Comparison of ENCODE assay signal across 1 cellular context in the genomic region with DNA sequence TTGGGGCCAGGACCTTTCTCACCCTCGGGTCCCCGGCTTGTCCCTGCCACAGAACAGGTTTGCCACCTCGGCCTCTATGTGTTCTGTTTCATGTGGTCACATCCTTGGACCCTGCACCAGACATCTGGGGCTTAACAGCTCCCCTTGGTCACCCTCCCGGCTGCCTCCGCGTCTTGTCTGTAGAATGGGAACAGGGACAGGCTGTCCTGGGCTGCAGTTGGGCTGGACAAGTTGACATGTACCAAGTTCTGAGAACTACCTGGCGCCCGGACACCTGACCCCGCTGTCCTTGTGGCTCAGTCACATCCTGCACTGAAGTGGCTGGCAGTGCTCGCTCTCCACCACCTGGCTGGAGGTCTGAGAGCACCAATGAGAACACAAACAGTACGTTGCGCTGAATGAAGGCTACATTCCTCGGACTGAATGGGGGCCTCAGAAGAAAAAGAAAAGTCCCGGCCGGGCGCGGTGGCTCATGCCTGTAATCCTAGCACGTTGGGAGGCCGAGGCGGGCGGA.
TF ChIP-seq lines count a peak whose summit lies in the region.

No MANE protein-coding gene starts in this region.

TF ChIP-seq in HepG2, 621 proteins besides CTCF, POLR2A, EP300 and RAD21 (continued from another document):
- TF ChIP-seq, protein P1, sequence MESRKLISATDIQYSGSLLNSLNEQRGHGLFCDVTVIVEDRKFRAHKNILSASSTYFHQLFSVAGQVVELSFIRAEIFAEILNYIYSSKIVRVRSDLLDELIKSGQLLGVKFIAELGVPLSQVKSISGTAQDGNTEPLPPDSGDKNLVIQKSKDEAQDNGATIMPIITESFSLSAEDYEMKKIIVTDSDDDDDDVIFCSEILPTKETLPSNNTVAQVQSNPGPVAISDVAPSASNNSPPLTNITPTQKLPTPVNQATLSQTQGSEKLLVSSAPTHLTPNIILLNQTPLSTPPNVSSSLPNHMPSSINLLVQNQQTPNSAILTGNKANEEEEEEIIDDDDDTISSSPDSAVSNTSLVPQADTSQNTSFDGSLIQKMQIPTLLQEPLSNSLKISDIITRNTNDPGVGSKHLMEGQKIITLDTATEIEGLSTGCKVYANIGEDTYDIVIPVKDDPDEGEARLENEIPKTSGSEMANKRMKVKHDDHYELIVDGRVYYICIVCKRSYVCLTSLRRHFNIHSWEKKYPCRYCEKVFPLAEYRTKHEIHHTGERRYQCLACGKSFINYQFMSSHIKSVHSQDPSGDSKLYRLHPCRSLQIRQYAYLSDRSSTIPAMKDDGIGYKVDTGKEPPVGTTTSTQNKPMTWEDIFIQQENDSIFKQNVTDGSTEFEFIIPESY (CRISPR knock-in tag; IDR thresholded peaks at IDR 0.05): 0 out of 2 replicates have a peak, but pooled peaks have one; percentile 29
- no peak for TF ChIP-seq POLR2AphosphoS5 (IDR thresholded peaks at IDR 0.05; ENCODE audit: low read depth, low read length)
- no peak for TF ChIP-seq ZNF17 (CRISPR knock-in tag; IDR thresholded peaks at IDR 0.05)
- no peak for TF ChIP-seq PCBP2 (optimal IDR thresholded peaks at IDR 0.05; ENCODE audit: low read depth, low read length, poor library complexity, severe bottlenecking)
- 0 out of 2 replicates have a peak, but pooled peaks have one; percentile 16 for TF ChIP-seq KDM2A (CRISPR knock-in tag; IDR thresholded peaks at IDR 0.05; ENCODE audit: borderline replicate concordance, low read depth)
- TF ChIP-seq XRCC5 (optimal IDR thresholded peaks at IDR 0.05; ENCODE audit: low read length): peak; percentile 30
- TF ChIP-seq ZSCAN21 (CRISPR knock-in tag; IDR thresholded peaks at IDR 0.05; ENCODE audit: borderline replicate concordance): 0 out of 2 replicates have a peak, but pooled peaks have one; percentile 17
- TF ChIP-seq, protein P2, sequence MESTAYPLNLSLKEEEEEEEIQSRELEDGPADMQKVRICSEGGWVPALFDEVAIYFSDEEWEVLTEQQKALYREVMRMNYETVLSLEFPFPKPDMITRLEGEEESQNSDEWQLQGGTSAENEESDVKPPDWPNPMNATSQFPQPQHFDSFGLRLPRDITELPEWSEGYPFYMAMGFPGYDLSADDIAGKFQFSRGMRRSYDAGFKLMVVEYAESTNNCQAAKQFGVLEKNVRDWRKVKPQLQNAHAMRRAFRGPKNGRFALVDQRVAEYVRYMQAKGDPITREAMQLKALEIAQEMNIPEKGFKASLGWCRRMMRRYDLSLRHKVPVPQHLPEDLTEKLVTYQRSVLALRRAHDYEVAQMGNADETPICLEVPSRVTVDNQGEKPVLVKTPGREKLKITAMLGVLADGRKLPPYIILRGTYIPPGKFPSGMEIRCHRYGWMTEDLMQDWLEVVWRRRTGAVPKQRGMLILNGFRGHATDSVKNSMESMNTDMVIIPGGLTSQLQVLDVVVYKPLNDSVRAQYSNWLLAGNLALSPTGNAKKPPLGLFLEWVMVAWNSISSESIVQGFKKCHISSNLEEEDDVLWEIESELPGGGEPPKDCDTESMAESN (CRISPR knock-in tag; conservative IDR thresholded peaks at IDR 0.05): 0 out of 2 replicates have a peak, but pooled peaks have one; percentile 25
- TF ChIP-seq ZNF230 (CRISPR knock-in tag; IDR thresholded peaks at IDR 0.05): 0 out of 2 replicates have a peak, but pooled peaks have one; percentile 59
- peak; percentile 27; the same call in 1 of the 2 replicates for TF ChIP-seq ZMYM2 (CRISPR knock-in tag; IDR thresholded peaks at IDR 0.05)
- TF ChIP-seq SAP130 (CRISPR knock-in tag; IDR thresholded peaks at IDR 0.05; ENCODE audit: low read depth): peak; percentile 51
- TF ChIP-seq NFYC (CRISPR knock-in tag; IDR thresholded peaks at IDR 0.05): 0 out of 2 replicates have a peak, but pooled peaks have one; percentile 7
- TF ChIP-seq ZFX (CRISPR knock-in tag; IDR thresholded peaks at IDR 0.05; ENCODE audit: low read depth): peak; percentile 12; the same call in 1 of the 2 replicates
- 0 out of 2 replicates have a peak, but pooled peaks have one; percentile 11 for TF ChIP-seq MED1 (CRISPR knock-in tag; IDR thresholded peaks at IDR 0.05)
- TF ChIP-seq LCORL (IDR thresholded peaks at IDR 0.05): no peak
- TF ChIP-seq LCORL (CRISPR knock-in tag; IDR thresholded peaks at IDR 0.05): peak; percentile 56; the same call in 1 of the 2 replicates
- TF ChIP-seq ZZZ3 (CRISPR knock-in tag; IDR thresholded peaks at IDR 0.05; ENCODE audit: borderline replicate concordance): no peak
- TF ChIP-seq AGO1 (IDR thresholded peaks at IDR 0.05; ENCODE audit: low read depth, low read length, poor library complexity, severe bottlenecking): peak; percentile 11
- TF ChIP-seq, protein P3, sequence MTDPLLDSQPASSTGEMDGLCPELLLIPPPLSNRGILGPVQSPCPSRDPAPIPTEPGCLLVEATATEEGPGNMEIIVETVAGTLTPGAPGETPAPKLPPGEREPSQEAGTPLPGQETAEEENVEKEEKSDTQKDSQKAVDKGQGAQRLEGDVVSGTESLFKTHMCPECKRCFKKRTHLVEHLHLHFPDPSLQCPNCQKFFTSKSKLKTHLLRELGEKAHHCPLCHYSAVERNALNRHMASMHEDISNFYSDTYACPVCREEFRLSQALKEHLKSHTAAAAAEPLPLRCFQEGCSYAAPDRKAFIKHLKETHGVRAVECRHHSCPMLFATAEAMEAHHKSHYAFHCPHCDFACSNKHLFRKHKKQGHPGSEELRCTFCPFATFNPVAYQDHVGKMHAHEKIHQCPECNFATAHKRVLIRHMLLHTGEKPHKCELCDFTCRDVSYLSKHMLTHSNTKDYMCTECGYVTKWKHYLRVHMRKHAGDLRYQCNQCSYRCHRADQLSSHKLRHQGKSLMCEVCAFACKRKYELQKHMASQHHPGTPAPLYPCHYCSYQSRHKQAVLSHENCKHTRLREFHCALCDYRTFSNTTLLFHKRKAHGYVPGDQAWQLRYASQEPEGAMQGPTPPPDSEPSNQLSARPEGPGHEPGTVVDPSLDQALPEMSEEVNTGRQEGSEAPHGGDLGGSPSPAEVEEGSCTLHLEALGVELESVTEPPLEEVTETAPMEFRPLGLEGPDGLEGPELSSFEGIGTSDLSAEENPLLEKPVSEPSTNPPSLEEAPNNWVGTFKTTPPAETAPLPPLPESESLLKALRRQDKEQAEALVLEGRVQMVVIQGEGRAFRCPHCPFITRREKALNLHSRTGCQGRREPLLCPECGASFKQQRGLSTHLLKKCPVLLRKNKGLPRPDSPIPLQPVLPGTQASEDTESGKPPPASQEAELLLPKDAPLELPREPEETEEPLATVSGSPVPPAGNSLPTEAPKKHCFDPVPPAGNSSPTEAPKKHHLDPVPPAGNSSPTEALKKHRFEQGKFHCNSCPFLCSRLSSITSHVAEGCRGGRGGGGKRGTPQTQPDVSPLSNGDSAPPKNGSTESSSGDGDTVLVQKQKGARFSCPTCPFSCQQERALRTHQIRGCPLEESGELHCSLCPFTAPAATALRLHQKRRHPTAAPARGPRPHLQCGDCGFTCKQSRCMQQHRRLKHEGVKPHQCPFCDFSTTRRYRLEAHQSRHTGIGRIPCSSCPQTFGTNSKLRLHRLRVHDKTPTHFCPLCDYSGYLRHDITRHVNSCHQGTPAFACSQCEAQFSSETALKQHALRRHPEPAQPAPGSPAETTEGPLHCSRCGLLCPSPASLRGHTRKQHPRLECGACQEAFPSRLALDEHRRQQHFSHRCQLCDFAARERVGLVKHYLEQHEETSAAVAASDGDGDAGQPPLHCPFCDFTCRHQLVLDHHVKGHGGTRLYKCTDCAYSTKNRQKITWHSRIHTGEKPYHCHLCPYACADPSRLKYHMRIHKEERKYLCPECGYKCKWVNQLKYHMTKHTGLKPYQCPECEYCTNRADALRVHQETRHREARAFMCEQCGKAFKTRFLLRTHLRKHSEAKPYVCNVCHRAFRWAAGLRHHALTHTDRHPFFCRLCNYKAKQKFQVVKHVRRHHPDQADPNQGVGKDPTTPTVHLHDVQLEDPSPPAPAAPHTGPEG (CRISPR knock-in tag; IDR thresholded peaks at IDR 0.05): 0 out of 2 replicates have a peak, but pooled peaks have one; percentile 21
- no peak for TF ChIP-seq SP2 (CRISPR knock-in tag; IDR thresholded peaks at IDR 0.05)
- 0 out of 2 replicates have a peak, but pooled peaks have one; percentile 7 for TF ChIP-seq FOXA3 (CRISPR knock-in tag; IDR thresholded peaks at IDR 0.05)
- TF ChIP-seq FOXO1 (CRISPR knock-in tag; IDR thresholded peaks at IDR 0.05): 0 out of 2 replicates have a peak, but pooled peaks have one; percentile 26
- TF ChIP-seq, protein P4, sequence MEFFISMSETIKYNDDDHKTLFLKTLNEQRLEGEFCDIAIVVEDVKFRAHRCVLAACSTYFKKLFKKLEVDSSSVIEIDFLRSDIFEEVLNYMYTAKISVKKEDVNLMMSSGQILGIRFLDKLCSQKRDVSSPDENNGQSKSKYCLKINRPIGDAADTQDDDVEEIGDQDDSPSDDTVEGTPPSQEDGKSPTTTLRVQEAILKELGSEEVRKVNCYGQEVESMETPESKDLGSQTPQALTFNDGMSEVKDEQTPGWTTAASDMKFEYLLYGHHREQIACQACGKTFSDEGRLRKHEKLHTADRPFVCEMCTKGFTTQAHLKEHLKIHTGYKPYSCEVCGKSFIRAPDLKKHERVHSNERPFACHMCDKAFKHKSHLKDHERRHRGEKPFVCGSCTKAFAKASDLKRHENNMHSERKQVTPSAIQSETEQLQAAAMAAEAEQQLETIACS (CRISPR knock-in tag; IDR thresholded peaks at IDR 0.05): no peak
- TF ChIP-seq ARNT2 (CRISPR knock-in tag; IDR thresholded peaks at IDR 0.05; ENCODE audit: low read depth): 0 out of 2 replicates have a peak, but pooled peaks have one; percentile 21
- TF ChIP-seq, protein P5, sequence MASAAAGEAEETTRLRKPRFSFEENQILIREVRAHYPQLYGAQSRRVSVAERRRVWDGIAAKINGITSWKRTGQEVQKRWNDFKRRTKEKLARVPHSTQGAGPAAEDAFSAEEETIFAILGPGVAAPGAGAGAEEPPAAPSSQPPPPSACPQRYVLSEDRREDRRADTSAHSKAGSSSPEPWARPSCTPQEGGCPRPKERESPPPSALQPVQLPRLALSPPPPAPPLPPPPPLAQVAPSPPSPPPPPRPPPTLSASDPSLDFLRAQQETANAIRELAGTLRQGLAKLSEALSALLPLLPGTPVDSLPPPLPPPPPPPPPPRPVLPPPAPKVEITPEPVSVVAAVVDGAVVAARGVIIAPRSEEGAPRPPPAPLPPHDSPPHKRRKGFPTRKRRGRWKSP (CRISPR knock-in tag; IDR thresholded peaks at IDR 0.05): peak; percentile 47; the same call in 1 of the 2 replicates
- TF ChIP-seq MTA1 (CRISPR knock-in tag; IDR thresholded peaks at IDR 0.05; ENCODE audit: borderline replicate concordance): peak; percentile 16; the same call in 1 of the 2 replicates
- peak; percentile 33; the same call in 1 of the 2 replicates for TF ChIP-seq STAG1 (CRISPR knock-in tag; IDR thresholded peaks at IDR 0.05)
- TF ChIP-seq POLR2AphosphoS2 (IDR thresholded peaks at IDR 0.05; ENCODE audit: low read depth, low read length): no peak
